Comparison of ENCODE assay signal across 9 cellular contexts in genomic region chr1:222048030-222048632, GRCh38.
DNase-seq lines count a peak whose midpoint lies in the region; ATAC-seq and TF ChIP-seq lines count a peak whose summit lies in the region.
"Had no signal": no experiment of that assay in that cellular context is flagged by ENCODE, and none has a peak within 500 bp of the region (broad histone marks: within the 10 kb centered on the region; RNA-seq: fewer than 3 reads in every experiment).

No MANE protein-coding gene starts in this region.

- H3K9ac ChIP-seq in OCI-LY3 (ENCODE audit: low read length) = no peak overlapping the region

- no peak overlapping the region for H3K4me3 Mint-ChIP-seq in endothelial cell (ENCODE audit: unreplicated experiment)
- H3K4me3 Mint-ChIP-seq in CD4-positive, alpha-beta memory T cell = no peak overlapping the region

- H3K27ac ChIP-seq in OCI-LY3 (ENCODE audit: low read length) = no peak overlapping the region
- peak overlapping the region; percentile 47 for H3K27ac ChIP-seq in mesodermal cell (ENCODE audit: low read depth, low read length, severe bottlenecking)
- H3K27ac ChIP-seq in CD4-positive, alpha-beta memory T cell (ENCODE audit: low read depth, low read length) = no peak overlapping the region
- H3K27ac ChIP-seq: cardiac muscle cell had no signal

- H3K9me3 Mint-ChIP-seq in endothelial cell (ENCODE audit: unreplicated experiment) = no peaks in the 10 kb centered on the region
- no peaks in the 10 kb centered on the region for H3K9me3 Mint-ChIP-seq in CD4-positive, alpha-beta memory T cell

- 73% methylated on average over 3 of the region's 4 CpGs; no CpG with 5 or more reads in 1 of the 2 experiments for WGBS in mesodermal cell (ENCODE audit: insufficient coverage in 2 of 2), 2 experiments

- H3K4me1 ChIP-seq in OCI-LY3 (ENCODE audit: low read length) (peaks cover 13% of the 10 kb centered on the region), mesodermal cell (ENCODE audit: control insufficient read depth, insufficient read depth, low read length, poor library complexity, severe bottlenecking) (peaks cover 13% of the 10 kb centered on the region)
- no peaks in the 10 kb centered on the region for H3K4me1 ChIP-seq in CD4-positive, alpha-beta memory T cell (ENCODE audit: insufficient read depth, low read length)

- intact Hi-C loops in CD4-positive, alpha-beta memory T cell (cut with micrococcal nuclease) = no loop called here

- no peaks in the 10 kb centered on the region for H3K36me3 Mint-ChIP-seq in endothelial cell (ENCODE audit: low read depth, unreplicated experiment)
- H3K36me3 Mint-ChIP-seq in CD4-positive, alpha-beta memory T cell = no peaks in the 10 kb centered on the region

- H3K9me3 ChIP-seq in OCI-LY3 (ENCODE audit: insufficient read depth, low read length) (no peaks in the 10 kb centered on the region), mesodermal cell (ENCODE audit: control insufficient read depth, low read length) (no peaks in the 10 kb centered on the region)
- no peaks in the 10 kb centered on the region for H3K9me3 ChIP-seq in CD4-positive, alpha-beta memory T cell (ENCODE audit: control insufficient read depth in 1 of 2, low read length in 2 of 2)

- POLR2A ChIA-PET in CD4-positive, alpha-beta memory T cell (lab: Charles Lee; ENCODE audit: partially characterized antibody) = no interaction called here

- no peaks in the 10 kb centered on the region for H3K4me1 Mint-ChIP-seq in endothelial cell (ENCODE audit: unreplicated experiment)
- H3K4me1 Mint-ChIP-seq in CD4-positive, alpha-beta memory T cell = peaks cover 0 to 12% (median 2%) of the 10 kb centered on the region in 4 donors

- H3K79me2 ChIP-seq in OCI-LY3 (ENCODE audit: low read length) = no peaks in the 10 kb centered on the region

- no peaks in the 10 kb centered on the region for H3K27me3 Mint-ChIP-seq in endothelial cell (ENCODE audit: unreplicated experiment)
- H3K27me3 Mint-ChIP-seq in CD4-positive, alpha-beta memory T cell = no peaks in the 10 kb centered on the region

- H3K4me3 ChIP-seq in OCI-LY3 (ENCODE audit: low read length) = no peak overlapping the region
- no peak overlapping the region for H3K4me3 ChIP-seq in mesodermal cell (ENCODE audit: extremely low read depth, insufficient read depth, low read length, poor library complexity, severe bottlenecking)
- no peak overlapping the region for H3K4me3 ChIP-seq in CD4-positive, alpha-beta memory T cell (ENCODE audit: low read length in 2 of 2)
- H3K4me3 ChIP-seq: cardiac muscle cell had no signal

- peak overlapping the region; percentile 27 for H2AFZ ChIP-seq in OCI-LY3 (ENCODE audit: low read depth, low read length)

- H3K27me3 ChIP-seq in OCI-LY3 (ENCODE audit: low read depth, low read length) = no peaks in the 10 kb centered on the region
- no peaks in the 10 kb centered on the region for H3K27me3 ChIP-seq in CD4-positive, alpha-beta memory T cell (ENCODE audit: insufficient read depth, low read length)
- H3K27me3 ChIP-seq: cardiac muscle cell had no signal

- no peak for TF ChIP-seq CTCF in OCI-LY3 (IDR thresholded peaks at IDR 0.05; ENCODE audit: low read depth, low read length)
- TF ChIP-seq CTCF in endothelial cell (IDR thresholded peaks at IDR 0.05; ENCODE audit: unreplicated experiment) = no peak

- H3K4me2 ChIP-seq in OCI-LY3 (ENCODE audit: low read length) = peak overlapping the region; percentile 35

- CTCF ChIA-PET in CD4-positive, alpha-beta memory T cell (lab: Charles Lee; ENCODE audit: partially characterized antibody) = no interaction called here

- H4K20me1 ChIP-seq in OCI-LY3 (ENCODE audit: insufficient read depth, low read length) = no peaks in the 10 kb centered on the region

- no peaks in the 10 kb centered on the region for H3K36me3 ChIP-seq in OCI-LY3 (replicated peaks; ENCODE audit: low read depth, low read length)
- H3K36me3 ChIP-seq in mesodermal cell (ENCODE audit: control insufficient read depth, insufficient read depth, low read length) = no peaks in the 10 kb centered on the region
- no peaks in the 10 kb centered on the region for H3K36me3 ChIP-seq in CD4-positive, alpha-beta memory T cell (ENCODE audit: insufficient read depth, low read length)
- H3K36me3 ChIP-seq: cardiac muscle cell had no signal

- DNase-seq in endothelial cell (ENCODE audit: low spot score) = no peak
- no peak for DNase-seq in LoVo (ENCODE audit: low spot score)
- no peak for DNase-seq in C1 segment of cervical spinal cord (lab: John Stamatoyannopoulos, UW)
- no peak for DNase-seq in CD4-positive, alpha-beta memory T cell

- no peak overlapping the region for H3K27ac Mint-ChIP-seq in endothelial cell (ENCODE audit: unreplicated experiment)
- H3K27ac Mint-ChIP-seq in CD4-positive, alpha-beta memory T cell = no peak overlapping the region

- peak; percentile 80 for ATAC-seq in GM18867 (IDR thresholded peaks at IDR 0.05; ENCODE audit: unreplicated experiment)
- peak; percentile 75 for ATAC-seq in HG02852 (IDR thresholded peaks at IDR 0.05; ENCODE audit: unreplicated experiment)
